12 cellular contexts compared by ENCODE assay signal in the genomic region with DNA sequence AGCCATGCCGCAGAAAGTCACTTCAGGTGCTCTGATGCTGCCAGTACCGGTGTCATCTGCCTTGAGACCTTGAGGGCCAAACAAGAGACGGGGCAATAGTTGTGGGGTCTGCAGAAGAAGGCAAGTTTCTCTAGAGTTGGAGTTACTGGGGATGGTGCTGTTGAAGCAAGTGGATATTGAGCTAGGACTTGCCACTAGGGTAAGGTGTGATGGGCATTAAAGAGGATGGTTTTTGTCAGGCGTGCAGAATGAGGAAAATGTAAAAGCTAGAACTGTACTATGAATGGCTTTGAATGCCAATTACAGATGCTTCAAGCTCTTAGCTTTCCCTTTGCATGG.
DNase-seq lines count a peak whose midpoint lies in the region; ATAC-seq and TF ChIP-seq lines count a peak whose summit lies in the region.
"Had no signal": no experiment of that assay in that cellular context is flagged by ENCODE, and none has a peak within 500 bp of the region (broad histone marks: within the 10 kb centered on the region; RNA-seq: fewer than 3 reads in every experiment).

No MANE protein-coding gene starts in this region.

- peak overlapping the region; percentile 38 to 65 for H3K27ac ChIP-seq in right atrium auricular region
- peak overlapping the region; percentile 41 to 43 for H3K27ac ChIP-seq in uterus
- no peak overlapping the region for H3K27ac ChIP-seq in ovary
- H3K27ac ChIP-seq in left lung, result peak overlapping the region in 1 of 2 donors; percentile 57

- intact Hi-C loops in Right ventricle myocardium superior (cut with DNase I) (no loop called here), uterus (cut with DNase I; ENCODE audit: low total_unique reads) (no loop called here), ovary (cut with DNase I) (no loop called here), left lung (cut with DNase I) (no loop called here)

- peaks cover 86% of the 10 kb centered on the region for H3K4me1 Mint-ChIP-seq in activated naive CD8-positive, alpha-beta T cell treated with anti-CD3 and anti-CD28 coated beads, Interleukin-2, amount 50 U/mL, for 24 hours
- H3K4me1 Mint-ChIP-seq in mesothelial cell of epicardium, result peaks cover 41% of the 10 kb centered on the region

- H3K36me3 Mint-ChIP-seq in activated naive CD8-positive, alpha-beta T cell treated with anti-CD3 and anti-CD28 coated beads, Interleukin-2, amount 50 U/mL, for 24 hours (ENCODE audit: low read depth), result peaks cover 10% of the 10 kb centered on the region
- H3K36me3 Mint-ChIP-seq in mesothelial cell of epicardium, result peaks cover 3% of the 10 kb centered on the region

- 82 to 90% (median 89%) methylated on average over 4 of the region's 4 CpGs for WGBS in ovary, 3 donors

- H3K9me3 Mint-ChIP-seq in activated naive CD8-positive, alpha-beta T cell treated with anti-CD3 and anti-CD28 coated beads, Interleukin-2, amount 50 U/mL, for 24 hours, result no peaks in the 10 kb centered on the region
- H3K9me3 Mint-ChIP-seq in mesothelial cell of epicardium, result no peaks in the 10 kb centered on the region

- no peaks in the 10 kb centered on the region for H3K27me3 Mint-ChIP-seq in activated naive CD8-positive, alpha-beta T cell treated with anti-CD3 and anti-CD28 coated beads, Interleukin-2, amount 50 U/mL, for 24 hours
- H3K27me3 Mint-ChIP-seq in mesothelial cell of epicardium (ENCODE audit: low read depth), result no peaks in the 10 kb centered on the region

- H3K4me3 Mint-ChIP-seq in activated naive CD8-positive, alpha-beta T cell treated with anti-CD3 and anti-CD28 coated beads, Interleukin-2, amount 50 U/mL, for 24 hours, result no peak overlapping the region
- no peak overlapping the region for H3K4me3 Mint-ChIP-seq in mesothelial cell of epicardium

- peak overlapping the region; percentile 75 for H3K27ac Mint-ChIP-seq in activated naive CD8-positive, alpha-beta T cell treated with anti-CD3 and anti-CD28 coated beads, Interleukin-2, amount 50 U/mL, for 24 hours
- peak overlapping the region; percentile 70 for H3K27ac Mint-ChIP-seq in mesothelial cell of epicardium

- H3K36me3 ChIP-seq in right atrium auricular region (no peaks in the 10 kb centered on the region), uterus (no peaks in the 10 kb centered on the region), ovary (no peaks in the 10 kb centered on the region), left lung (peaks cover 0 to 3% of the 10 kb centered on the region in 2 donors)

- TF ChIP-seq POLR2A in uterus (IDR thresholded peaks at IDR 0.05), result no peak
- TF ChIP-seq POLR2A in ovary (IDR thresholded peaks at IDR 0.05), result no peak

- TF ChIP-seq EP300 in ovary (IDR thresholded peaks at IDR 0.05), result no peak

- H3K4me1 ChIP-seq in right atrium auricular region (peaks cover 0 to 62% of the 10 kb centered on the region in 2 donors), uterus (peaks cover 5% of the 10 kb centered on the region in 2 donors), ovary (ENCODE audit: insufficient read depth) (peaks cover 1% of the 10 kb centered on the region), left lung (peaks cover 3 to 62% of the 10 kb centered on the region in 2 donors)

- no peak for TF ChIP-seq CTCF in right atrium auricular region (IDR thresholded peaks at IDR 0.05)
- no peak for TF ChIP-seq CTCF in mesothelial cell of epicardium (IDR thresholded peaks at IDR 0.05; ENCODE audit: unreplicated experiment)
- TF ChIP-seq CTCF in uterus (IDR thresholded peaks at IDR 0.05), result no peak
- no peak for TF ChIP-seq CTCF in ovary (IDR thresholded peaks at IDR 0.05)
- no peak for TF ChIP-seq CTCF in left lung (IDR thresholded peaks at IDR 0.05)

- H3K27me3 ChIP-seq in right atrium auricular region, result no peaks in the 10 kb centered on the region
- H3K27me3 ChIP-seq in uterus, result no peaks in the 10 kb centered on the region
- H3K27me3 ChIP-seq in ovary, result no peaks in the 10 kb centered on the region
- no peaks in the 10 kb centered on the region for H3K27me3 ChIP-seq in left lung
- H3K27me3 ChIP-seq: heart left ventricle had no signal

- ATAC-seq in Right ventricle myocardium superior (ENCODE audit: poor library complexity), result no peak
- no peak for ATAC-seq in activated naive CD8-positive, alpha-beta T cell treated with anti-CD3 and anti-CD28 coated beads, Interleukin-2, amount 50 U/mL, for 24 hours
- ATAC-seq in left lung, result no peak

- DNase-seq in right atrium auricular region (ENCODE audit: low spot score) (no peak), Right ventricle myocardium superior (no peak), mesothelial cell of epicardium (ENCODE audit: low spot score in 2 of 2, unreplicated experiment in 2 of 2) (no peak), uterus (no peak), ovary (no peak), NCI-H2081 treated with DMSO at 0.1 percent for 48 hours (lab: John Stamatoyannopoulos, UW) (no peak), left lung (no peak)
- no peak for DNase-seq in activated naive CD8-positive, alpha-beta T cell treated with anti-CD3 and anti-CD28 coated beads, Interleukin-2, amount 50 U/mL, for 24 hours
- DNase-seq: GOT3, NCI-H1048, nucleus accumbens had no signal

- no peak overlapping the region for H3K4me3 ChIP-seq in right atrium auricular region
- no peak overlapping the region for H3K4me3 ChIP-seq in uterus
- no peak overlapping the region for H3K4me3 ChIP-seq in ovary
- H3K4me3 ChIP-seq in left lung, result no peak overlapping the region
- H3K4me3 ChIP-seq: heart left ventricle had no signal

- H3K9me3 ChIP-seq in right atrium auricular region (no peaks in the 10 kb centered on the region), uterus (no peaks in the 10 kb centered on the region), ovary (no peaks in the 10 kb centered on the region), left lung (no peaks in the 10 kb centered on the region)
- H3K9me3 ChIP-seq: heart left ventricle had no signal

Comparison
In these comparisons a context has a peak if more than half of its experiments do, and no peak if none do; other contexts are left out.
1. H3K27ac ChIP-seq: peak in right atrium auricular region (2 of 2) and uterus (2 of 2); none in ovary (0 of 2).